Comparison of ENCODE assay signal across 23 cellular contexts in the genomic region with DNA sequence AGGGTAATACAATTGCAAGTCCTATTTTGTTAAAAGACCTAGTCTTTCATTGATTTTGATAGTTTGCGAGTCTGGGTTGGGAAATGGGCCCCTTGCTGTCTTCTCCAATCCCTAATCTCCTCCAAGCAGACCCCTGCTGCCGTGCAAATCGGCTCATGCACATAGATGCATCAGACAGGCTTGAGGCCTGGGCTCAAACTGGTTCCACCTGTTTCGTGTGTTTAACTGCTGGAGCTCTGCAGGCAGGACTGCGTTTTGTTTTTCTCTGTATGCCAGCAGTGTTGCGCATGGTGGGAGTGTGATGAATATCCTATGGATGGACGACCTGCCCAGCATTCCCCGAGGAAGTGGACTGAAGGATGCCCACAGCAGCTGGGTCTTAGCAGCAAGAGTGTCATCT.
"Had no signal": no experiment of that assay in that cellular context is flagged by ENCODE, and none has a peak within 500 bp of the region (broad histone marks: within the 10 kb centered on the region; RNA-seq: fewer than 3 reads in every experiment).

No MANE protein-coding gene starts in this region.

- DNase-seq: activated CD4-positive, alpha-beta T cell treated with anti-CD3 and anti-CD28 coated beads for 36 hours; activated CD4-positive, alpha-beta T cell treated with anti-CD3 and anti-CD28 coated beads, Interleukin-2, amount 50 U/mL, for 4 hours; activated CD4-positive, CD25-positive, alpha-beta regulatory T cell; activated effector memory CD4-positive, alpha-beta T cell treated with Interleukin-2 at 50 U/mL for 16 hours; activated naive CD4-positive, alpha-beta T cell treated with Interleukin-2 at 50 U/mL for 16 hours; activated T-cell treated with anti-CD3 and anti-CD28 coated beads for 4 hours; anterior cingulate cortex; dermis blood vessel endothelial cell; effector CD4-positive, alpha-beta T cell; kidney; left colon; midbrain; naive thymus-derived CD4-positive, alpha-beta T cell; ovary; retina; sigmoid colon; stimulated activated CD4-positive, alpha-beta T cell treated with anti-CD3 and anti-CD28 coated beads, Interleukin-1b, Interleukin-23, amount 100 ng/mL, for 48 hours; stimulated activated naive CD4-positive, alpha-beta T cell treated with Interleukin-2 at 50 U/mL for 16 hours; T-helper 2 cell; testis; transverse colon had no signal

- ATAC-seq: activated CD4-positive, alpha-beta T cell treated with anti-CD3 and anti-CD28 coated beads for 36 hours; left colon; naive thymus-derived CD4-positive, alpha-beta T cell had no signal

- H3K27ac Mint-ChIP-seq: activated CD4-positive, alpha-beta T cell treated with anti-CD3 and anti-CD28 coated beads for 36 hours; activated naive CD8-positive, alpha-beta T cell; naive thymus-derived CD4-positive, alpha-beta T cell had no signal

- H3K4me3 Mint-ChIP-seq: activated CD4-positive, alpha-beta T cell treated with anti-CD3 and anti-CD28 coated beads for 36 hours; activated naive CD8-positive, alpha-beta T cell; central memory CD8-positive, alpha-beta T cell; naive thymus-derived CD4-positive, alpha-beta T cell had no signal

- H3K4me1 Mint-ChIP-seq: activated CD4-positive, alpha-beta T cell treated with anti-CD3 and anti-CD28 coated beads for 36 hours; central memory CD8-positive, alpha-beta T cell; naive thymus-derived CD4-positive, alpha-beta T cell had no signal

- H3K27me3 Mint-ChIP-seq: activated CD4-positive, alpha-beta T cell treated with anti-CD3 and anti-CD28 coated beads for 36 hours; activated naive CD8-positive, alpha-beta T cell had no signal

- H3K36me3 Mint-ChIP-seq: activated naive CD8-positive, alpha-beta T cell; naive thymus-derived CD4-positive, alpha-beta T cell had no signal
